In the genomic region with DNA sequence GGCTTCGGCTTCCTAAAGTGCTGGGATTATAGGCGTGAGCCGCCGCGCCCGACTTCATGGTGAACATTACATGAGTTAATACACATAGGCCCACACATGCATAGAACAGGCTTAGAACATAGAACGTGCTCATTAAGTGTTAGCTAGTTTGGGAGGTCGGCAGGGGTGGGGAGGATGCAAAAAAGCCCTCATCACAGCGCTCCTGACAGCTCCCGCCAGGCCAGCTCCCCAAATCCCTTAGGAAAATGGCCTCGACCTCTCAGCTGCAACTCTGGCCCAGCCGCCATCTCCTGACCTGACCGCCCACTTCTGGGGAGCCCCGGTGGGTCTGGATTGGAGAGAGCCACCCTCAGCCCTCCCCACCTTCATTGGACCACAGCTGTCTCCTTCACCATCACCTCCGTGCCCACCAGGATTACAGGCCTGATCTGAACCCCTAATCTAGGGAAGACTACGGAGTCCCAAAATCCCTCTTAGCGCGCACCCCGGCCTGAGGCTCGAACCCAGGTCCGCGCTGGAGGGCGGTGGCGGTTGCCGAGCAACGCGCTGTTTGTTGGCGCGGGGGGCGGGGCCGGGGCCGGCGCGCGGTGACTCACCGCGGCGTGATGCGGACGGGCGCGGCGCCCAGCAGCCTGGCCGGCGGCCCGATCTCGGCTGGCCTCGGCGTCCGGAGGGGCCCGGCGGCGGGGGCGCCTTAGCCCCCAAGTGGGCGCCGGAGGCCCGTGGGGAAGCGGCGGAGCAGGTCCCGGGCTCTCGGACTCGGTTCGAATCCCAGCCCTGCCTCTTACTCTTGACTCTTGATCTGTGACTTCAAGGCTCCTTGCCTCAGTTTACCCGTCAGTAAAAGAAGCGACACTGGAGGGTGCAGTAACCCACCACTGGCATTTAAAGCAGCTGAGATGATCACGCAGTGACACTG, we compare ENCODE assay signal across 8 cellular contexts. TPM values are rescaled to one million over a fixed set of nuclear protein-coding genes. Genes with fewer than 3 reads are reported as not detected.
DNase-seq lines count a peak whose midpoint lies in the region; ATAC-seq and TF ChIP-seq lines count a peak whose summit lies in the region.

No MANE protein-coding gene starts in this region.

- peaks cover 10% of the 10 kb centered on the region for H3K4me1 ChIP-seq in endodermal cell (ENCODE audit: control insufficient read depth, insufficient read depth, low read length)

- H3K4me3 Mint-ChIP-seq in endodermal cell: peak overlapping the region; percentile 40

- H3K36me3 Mint-ChIP-seq in endodermal cell (ENCODE audit: low read depth): no peaks in the 10 kb centered on the region

- TF ChIP-seq CTCF in GM10248 (IDR thresholded peaks at IDR 0.05; ENCODE audit: control extremely low read depth, extremely low read depth, low read depth, missing control alignments): no peak
- no peak for TF ChIP-seq CTCF in endodermal cell (conservative IDR thresholded peaks at IDR 0.05)

- CTCF ChIA-PET in GM10248 (lab: Yijun Ruan, JAX): interaction anchor here (1.1 to 9.3 kb wide), 4 partner anchors 9 to 252 kb away, joined by 3 to 90 read pairs (median 3); no protein-coding TSS in a partner anchor

- H3K27ac Mint-ChIP-seq in endodermal cell: peak overlapping the region; percentile 95

- WGBS in endodermal cell (ENCODE audit: insufficient coverage in 1 of 2, insufficient read length in 1 of 2), 2 experiments: 25 to 27% methylated on average over 52 to 65 of the region's 66 CpGs

- no peaks in the 10 kb centered on the region for H3K36me3 ChIP-seq in endodermal cell (ENCODE audit: control insufficient read depth, insufficient read depth, low read length)

- ATAC-seq in HG03442 (IDR thresholded peaks at IDR 0.05; ENCODE audit: unreplicated experiment): no peak

- H3K27me3 ChIP-seq in endodermal cell (ENCODE audit: control insufficient read depth, insufficient read depth, low read length, poor library complexity, severe bottlenecking): no peaks in the 10 kb centered on the region

- peak; percentile 70 for DNase-seq in GM10248 (ENCODE audit: extremely low spot score)
- peak; percentile 63 for DNase-seq in NCI-H226
- peak; percentile 84 for DNase-seq in activated CD8-positive, alpha-beta memory T cell treated with anti-CD3 and anti-CD28 coated beads for 24 hours
- peak; percentile 91 for DNase-seq in endodermal cell
- DNase-seq in lung microvascular endothelial cell (ENCODE audit: low read depth in 2 of 2): peak; percentile 88 to 92
- peak; percentile 82 for DNase-seq in stimulated activated CD8-positive, alpha-beta memory T cell treated with anti-CD3 and anti-CD28 coated beads, Interleukin-4, amount 100 ng/mL, for 48 hours
- no peak for DNase-seq in pons (ENCODE audit: low spot score)

- H3K4me1 Mint-ChIP-seq in endodermal cell: peaks cover 18% of the 10 kb centered on the region

- H3K9ac ChIP-seq in endodermal cell (ENCODE audit: extremely low read depth, low read length, poor library complexity, severe bottlenecking): peak overlapping the region; percentile 53

- H3K27ac ChIP-seq in endodermal cell (ENCODE audit: low read depth, low read length): peak overlapping the region; percentile 82

- H3K9me3 Mint-ChIP-seq in endodermal cell: no peaks in the 10 kb centered on the region

- POLR2A ChIA-PET in GM10248 (lab: Yijun Ruan, JAX): interaction anchor here (0.8 to 1.5 kb wide), 2 partner anchors 9 to 14 kb away, joined by 5 read pairs; no protein-coding TSS in a partner anchor

- H3K27me3 Mint-ChIP-seq in endodermal cell (ENCODE audit: insufficient read depth): no peaks in the 10 kb centered on the region

- no peaks in the 10 kb centered on the region for H3K9me3 ChIP-seq in endodermal cell (ENCODE audit: control insufficient read depth, low read length)

- H3K4me3 ChIP-seq in endodermal cell (ENCODE audit: low read length): no peak overlapping the region

RNA-seq across cellular contexts. Expression of gene NANOS3, which starts 26.7 kb away (rescaled TPM):
- total RNA-seq in endodermal cell: under 1 TPM in 1 of 2 donors, not detected in 1; 0.64 TPM
- 2.6 TPM for polyA plus RNA-seq in endodermal cell (2013, experiment 1 of 2)
- 2.0 TPM for polyA plus RNA-seq in endodermal cell (2013, experiment 2 of 2)
- total RNA-seq in lung microvascular endothelial cell: 0.40 TPM in 1 of 2 replicates, not detected in the other

RNA-seq across cellular contexts. Expression of gene ZSWIM4, which starts 55.0 kb away (rescaled TPM):
- total RNA-seq in endodermal cell (10 to 100 TPM; 30.0 to 41.9 TPM), lung microvascular endothelial cell (7.8 and 11.3 TPM in 2 replicates)
- polyA plus RNA-seq in endodermal cell (2013, experiment 1 of 2): 22.9 TPM
- polyA plus RNA-seq in endodermal cell (2013, experiment 2 of 2): 20.7 TPM

RNA-seq across cellular contexts. Expression of gene BRME1, which starts 55.7 kb away (rescaled TPM):
- total RNA-seq in endodermal cell: 1 to 10 TPM; 4.4 to 7.4 TPM
- polyA plus RNA-seq in endodermal cell (2013, experiment 1 of 2): 4.4 TPM
- polyA plus RNA-seq in endodermal cell (2013, experiment 2 of 2): 2.5 TPM
- total RNA-seq in lung microvascular endothelial cell: under 0.01 and 0.20 TPM in 2 replicates

RNA-seq across cellular contexts. Expression of gene CC2D1A, which starts 55.8 kb away (rescaled TPM):
- total RNA-seq in endodermal cell: 10 to 100 TPM; 45.1 to 55.9 TPM
- 24.2 TPM for polyA plus RNA-seq in endodermal cell (2013, experiment 1 of 2)
- polyA plus RNA-seq in endodermal cell (2013, experiment 2 of 2): 21.9 TPM
- 3.3 and 3.8 TPM in 2 replicates for total RNA-seq in lung microvascular endothelial cell
